Comparison of ENCODE assay signal across 15 cellular contexts in the genomic region with DNA sequence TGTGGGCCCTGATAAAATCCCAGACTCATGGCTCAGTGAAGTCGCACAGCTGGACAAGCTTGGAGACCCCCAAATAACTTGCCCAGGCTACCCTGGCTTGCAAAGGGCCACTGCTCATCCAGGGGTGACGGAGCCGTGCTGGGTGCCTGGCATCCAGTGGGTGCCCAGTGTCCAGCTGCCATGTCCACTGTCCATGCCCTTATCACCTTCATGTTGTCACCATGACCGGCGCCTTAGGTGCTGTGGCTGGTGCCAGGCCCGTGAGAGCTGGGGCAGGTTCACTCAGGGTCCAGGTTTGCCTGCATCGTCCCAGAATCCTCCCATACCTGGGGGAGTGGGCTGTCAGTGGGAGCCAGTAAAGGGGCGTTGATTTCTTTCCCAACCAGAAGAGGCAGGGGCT. TPM values are rescaled to one million over a fixed set of nuclear protein-coding genes. Genes with fewer than 3 reads are reported as not detected.
DNase-seq lines count a peak whose midpoint lies in the region; ATAC-seq, FAIRE-seq and TF ChIP-seq lines count a peak whose summit lies in the region.
"Had no signal": no experiment of that assay in that cellular context is flagged by ENCODE, and none has a peak within 500 bp of the region (broad histone marks: within the 10 kb centered on the region; RNA-seq: fewer than 3 reads in every experiment).

No MANE protein-coding gene starts in this region.

- H3K4me3 Mint-ChIP-seq in dendritic cell treated with granulocyte-macrophage colony-stimulating factor and Interleukin-4, amounts not matched to agents 40 ng/mL and 50 ng/mL, for 4 days = no peak overlapping the region

- H2AFZ ChIP-seq in OCI-LY3 (ENCODE audit: low read depth, low read length) (no peak overlapping the region), osteoblast (ENCODE audit: low read length) (no peak overlapping the region)
- H2AFZ ChIP-seq: GM23248 had no signal

- TF ChIP-seq CTCF in OCI-LY3 (IDR thresholded peaks at IDR 0.05; ENCODE audit: low read depth, low read length) (no peak), osteoblast (IDR thresholded peaks at IDR 0.05; ENCODE audit: extremely low read depth, low read depth, low read length) (no peak), tibial artery (IDR thresholded peaks at IDR 0.05) (no peak)

- peaks cover 80% of the 10 kb centered on the region for H3K4me1 Mint-ChIP-seq in dendritic cell treated with granulocyte-macrophage colony-stimulating factor and Interleukin-4, amounts not matched to agents 40 ng/mL and 50 ng/mL, for 4 days (ENCODE audit: low read depth)

- H3K9me3 ChIP-seq in OCI-LY3 (ENCODE audit: insufficient read depth, low read length) = no peaks in the 10 kb centered on the region
- H3K9me3 ChIP-seq in osteoblast (ENCODE audit: low read depth, low read length) = no peaks in the 10 kb centered on the region
- H3K9me3 ChIP-seq in tibial artery = no peaks in the 10 kb centered on the region
- H3K9me3 ChIP-seq: colonic mucosa had no signal

- H3K4me1 ChIP-seq in OCI-LY3 (ENCODE audit: low read length) = peaks cover 61% of the 10 kb centered on the region
- H3K4me1 ChIP-seq in osteoblast (ENCODE audit: insufficient read depth, low read length) = peaks cover 16% of the 10 kb centered on the region
- H3K4me1 ChIP-seq in tibial artery = peaks cover 10 to 84% (median 57%) of the 10 kb centered on the region in 4 donors

- no peak for FAIRE-seq in H54 (lab: Jason Lieb, UNC)
- FAIRE-seq: frontal cortex, HepG2 had no signal

- H3K27ac Mint-ChIP-seq in dendritic cell treated with granulocyte-macrophage colony-stimulating factor and Interleukin-4, amounts not matched to agents 40 ng/mL and 50 ng/mL, for 4 days = peak overlapping the region; percentile 77

- no peak for TF ChIP-seq POLR2A in H54 (IDR thresholded peaks at IDR 0.05; ENCODE audit: low read depth, low read length)

- H3K27ac ChIP-seq in OCI-LY3 (ENCODE audit: low read length) (peak overlapping the region; percentile 94), osteoblast (ENCODE audit: low read depth, low read length) (no peak overlapping the region), tibial artery (peak overlapping the region; percentile 91 to 94)
- H3K27ac ChIP-seq: GM23248 had no signal

- H3K9ac ChIP-seq in OCI-LY3 (ENCODE audit: low read length) = peak overlapping the region; percentile 64; the same call in 1 of the 2 replicates
- H3K9ac ChIP-seq: GM23248 had no signal

- DNase-seq in osteoblast (ENCODE audit: insufficient read length, low spot score, missing footprints) (peak; percentile 67), tibial artery (peak in 1 of 2 donors; percentile 66), glomerular visceral epithelial cell (ENCODE audit: extremely low spot score) (no peak), H54 (ENCODE audit: insufficient read length, low spot score) (no peak)
- DNase-seq: activated CD4-positive, alpha-beta T cell treated with anti-CD3 and anti-CD28 coated beads for 48 hours; activated CD8-positive, alpha-beta memory T cell treated with anti-CD3 and anti-CD28 coated beads, Interleukin-2, amount 50 U/mL, for 4 hours; colonic mucosa; GM23248 had no signal

- peaks cover 17% of the 10 kb centered on the region for H3K36me3 ChIP-seq in OCI-LY3 (replicated peaks; ENCODE audit: low read depth, low read length)
- H3K36me3 ChIP-seq in osteoblast (ENCODE audit: insufficient read depth, low read length) = no peaks in the 10 kb centered on the region
- peaks cover 0 to 36% (median 23%) of the 10 kb centered on the region in 3 donors for H3K36me3 ChIP-seq in tibial artery
- H3K36me3 ChIP-seq: colonic mucosa had no signal

- H3K9me3 Mint-ChIP-seq in dendritic cell treated with granulocyte-macrophage colony-stimulating factor and Interleukin-4, amounts not matched to agents 40 ng/mL and 50 ng/mL, for 4 days = no peaks in the 10 kb centered on the region
- H3K9me3 Mint-ChIP-seq: memory B cell, nephron progenitor cell had no signal

- no peaks in the 10 kb centered on the region for H4K20me1 ChIP-seq in OCI-LY3 (ENCODE audit: insufficient read depth, low read length)
- no peaks in the 10 kb centered on the region for H4K20me1 ChIP-seq in osteoblast (ENCODE audit: insufficient read depth, low read length)

- H3K79me2 ChIP-seq in OCI-LY3 (ENCODE audit: low read length) (peaks cover 13% of the 10 kb centered on the region), osteoblast (ENCODE audit: insufficient read depth, low read length) (no peaks in the 10 kb centered on the region)

- H3K27me3 Mint-ChIP-seq in dendritic cell treated with granulocyte-macrophage colony-stimulating factor and Interleukin-4, amounts not matched to agents 40 ng/mL and 50 ng/mL, for 4 days = peaks cover 53% of the 10 kb centered on the region

- no peak for ATAC-seq in HG02938 (IDR thresholded peaks at IDR 0.05; ENCODE audit: unreplicated experiment)
- ATAC-seq: HepG2 had no signal

- peaks cover 6% of the 10 kb centered on the region for H3K36me3 Mint-ChIP-seq in dendritic cell treated with granulocyte-macrophage colony-stimulating factor and Interleukin-4, amounts not matched to agents 40 ng/mL and 50 ng/mL, for 4 days (ENCODE audit: low read depth)
- H3K36me3 Mint-ChIP-seq: memory B cell had no signal

- intact Hi-C loops in dendritic cell treated with granulocyte-macrophage colony-stimulating factor and Interleukin-4, amounts not matched to agents 40 ng/mL and 50 ng/mL, for 4 days (cut with micrococcal nuclease) = no loop called here
- intact Hi-C loops in tibial artery (cut with DNase I; ENCODE audit: low total_unique reads) = no loop called here

- H3K27me3 ChIP-seq in OCI-LY3 (ENCODE audit: low read depth, low read length) = no peaks in the 10 kb centered on the region
- no peaks in the 10 kb centered on the region for H3K27me3 ChIP-seq in osteoblast (ENCODE audit: insufficient read depth, low read length)
- no peaks in the 10 kb centered on the region for H3K27me3 ChIP-seq in tibial artery
- H3K27me3 ChIP-seq: colonic mucosa had no signal

- peak overlapping the region; percentile 49 for H3K4me3 ChIP-seq in OCI-LY3 (ENCODE audit: low read length)
- no peak overlapping the region for H3K4me3 ChIP-seq in osteoblast (ENCODE audit: insufficient read depth, low read length)
- H3K4me3 ChIP-seq in tibial artery = no peak overlapping the region
- H3K4me3 ChIP-seq: colonic mucosa, GM23248 had no signal

- H3K4me2 ChIP-seq in OCI-LY3 (ENCODE audit: low read length) (peak overlapping the region; percentile 92), osteoblast (ENCODE audit: insufficient read depth, low read length) (no peak overlapping the region)

RNA-seq across cellular contexts. Expression of gene LRP5, which starts 57.4 kb away (rescaled TPM):
- 16.3 and 18.6 TPM in 2 replicates for total RNA-seq in osteoblast
